In the genomic region with DNA sequence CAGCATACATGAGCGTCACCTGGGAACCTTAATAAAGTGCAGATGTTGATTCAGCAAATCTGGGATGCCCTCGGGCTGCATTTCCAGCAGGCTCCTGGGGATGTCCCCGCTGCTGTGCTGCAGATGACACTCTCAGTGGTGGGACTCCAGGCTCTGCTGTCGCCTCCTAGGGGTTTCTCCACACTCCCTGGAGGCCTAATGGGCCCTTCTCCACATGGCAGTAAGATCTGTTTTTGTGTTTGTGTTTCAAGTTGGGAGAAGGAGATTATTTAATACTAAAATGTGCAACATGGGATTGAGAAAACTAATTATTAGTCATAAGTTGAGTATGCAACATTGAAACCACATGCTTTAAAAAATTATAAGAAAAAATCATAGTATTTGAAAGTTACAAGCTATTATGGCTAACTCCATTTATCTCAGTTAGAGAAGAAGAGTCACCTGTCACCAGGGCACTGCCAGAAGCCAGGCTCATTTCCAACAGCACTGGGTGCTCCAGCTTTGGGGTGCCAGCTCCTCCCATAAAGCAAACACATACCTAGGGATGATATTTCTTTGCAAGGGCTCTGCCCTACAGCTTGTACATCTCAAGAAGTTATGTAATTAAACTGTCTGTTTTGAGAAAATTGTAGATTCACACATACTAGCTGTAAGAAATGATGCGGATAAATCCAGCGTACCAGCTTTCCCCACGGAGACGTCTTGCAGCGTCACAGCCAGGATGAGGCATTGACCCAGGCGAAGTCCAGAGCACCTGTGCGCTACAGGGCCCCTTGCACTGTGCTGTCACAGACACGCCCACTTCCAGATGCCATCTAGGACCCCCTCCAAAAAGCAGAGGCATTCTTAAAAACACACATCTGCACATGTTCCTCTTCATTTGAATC, we compare ENCODE assay signal across 3 cellular contexts.
TF ChIP-seq lines count a peak whose summit lies in the region.

No MANE protein-coding gene starts in this region.

TF ChIP-seq in A549, 52 proteins besides CTCF, POLR2A, EP300 and RAD21:
- TF ChIP-seq RARB (CRISPR knock-in tag; IDR thresholded peaks at IDR 0.05) (no peak), MAFK (IDR thresholded peaks at IDR 0.05; ENCODE audit: partially characterized antibody) (peak; percentile 74)

TF ChIP-seq in HEK293, 187 proteins besides CTCF, POLR2A, EP300 and RAD21:
- TF ChIP-seq ZIC2 (tag by site-specific recombination; IDR thresholded peaks at IDR 0.05) (0 out of 2 replicates have a peak, but pooled peaks have one; percentile 25), GLIS2 (tag by site-specific recombination; IDR thresholded peaks at IDR 0.05) (no peak), OVOL3 (tag by site-specific recombination; IDR thresholded peaks at IDR 0.05) (no peak), ZNF558 (tag by site-specific recombination; IDR thresholded peaks at IDR 0.05) (no peak), ZNF155 (tag by site-specific recombination; IDR thresholded peaks at IDR 0.05) (no peak), KLF8 (tag by site-specific recombination; IDR thresholded peaks at IDR 0.05) (no peak)
- TF ChIP-seq, protein P1, sequence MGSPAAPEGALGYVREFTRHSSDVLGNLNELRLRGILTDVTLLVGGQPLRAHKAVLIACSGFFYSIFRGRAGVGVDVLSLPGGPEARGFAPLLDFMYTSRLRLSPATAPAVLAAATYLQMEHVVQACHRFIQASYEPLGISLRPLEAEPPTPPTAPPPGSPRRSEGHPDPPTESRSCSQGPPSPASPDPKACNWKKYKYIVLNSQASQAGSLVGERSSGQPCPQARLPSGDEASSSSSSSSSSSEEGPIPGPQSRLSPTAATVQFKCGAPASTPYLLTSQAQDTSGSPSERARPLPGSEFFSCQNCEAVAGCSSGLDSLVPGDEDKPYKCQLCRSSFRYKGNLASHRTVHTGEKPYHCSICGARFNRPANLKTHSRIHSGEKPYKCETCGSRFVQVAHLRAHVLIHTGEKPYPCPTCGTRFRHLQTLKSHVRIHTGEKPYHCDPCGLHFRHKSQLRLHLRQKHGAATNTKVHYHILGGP (tag by site-specific recombination; IDR thresholded peaks at IDR 0.05) = no peak
- TF ChIP-seq, protein P2, sequence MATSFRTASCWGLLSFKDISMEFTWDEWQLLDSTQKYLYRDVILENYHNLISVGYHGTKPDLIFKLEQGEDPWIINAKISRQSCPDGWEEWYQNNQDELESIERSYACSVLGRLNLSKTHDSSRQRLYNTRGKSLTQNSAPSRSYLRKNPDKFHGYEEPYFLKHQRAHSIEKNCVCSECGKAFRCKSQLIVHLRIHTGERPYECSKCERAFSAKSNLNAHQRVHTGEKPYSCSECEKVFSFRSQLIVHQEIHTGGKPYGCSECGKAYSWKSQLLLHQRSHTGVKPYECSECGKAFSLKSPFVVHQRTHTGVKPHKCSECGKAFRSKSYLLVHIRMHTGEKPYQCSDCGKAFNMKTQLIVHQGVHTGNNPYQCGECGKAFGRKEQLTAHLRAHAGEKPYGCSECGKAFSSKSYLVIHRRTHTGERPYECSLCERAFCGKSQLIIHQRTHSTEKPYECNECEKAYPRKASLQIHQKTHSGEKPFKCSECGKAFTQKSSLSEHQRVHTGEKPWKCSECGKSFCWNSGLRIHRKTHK (tag by site-specific recombination; IDR thresholded peaks at IDR 0.05) = no peak
- TF ChIP-seq, protein P3, sequence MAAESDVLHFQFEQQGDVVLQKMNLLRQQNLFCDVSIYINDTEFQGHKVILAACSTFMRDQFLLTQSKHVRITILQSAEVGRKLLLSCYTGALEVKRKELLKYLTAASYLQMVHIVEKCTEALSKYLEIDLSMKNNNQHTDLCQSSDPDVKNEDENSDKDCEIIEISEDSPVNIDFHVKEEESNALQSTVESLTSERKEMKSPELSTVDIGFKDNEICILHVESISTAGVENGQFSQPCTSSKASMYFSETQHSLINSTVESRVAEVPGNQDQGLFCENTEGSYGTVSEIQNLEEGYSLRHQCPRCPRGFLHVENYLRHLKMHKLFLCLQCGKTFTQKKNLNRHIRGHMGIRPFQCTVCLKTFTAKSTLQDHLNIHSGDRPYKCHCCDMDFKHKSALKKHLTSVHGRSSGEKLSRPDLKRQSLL (tag by site-specific recombination; IDR thresholded peaks at IDR 0.05) = no peak

TF ChIP-seq in K562, 482 proteins besides CTCF, POLR2A, EP300 and RAD21:
- peak; percentile 19; the same call in 1 of the 2 replicates for TF ChIP-seq ZNF316 (IDR thresholded peaks at IDR 0.05)
- peak; percentile 21; the same call in 1 of the 2 replicates for TF ChIP-seq MAFG (tag; conservative IDR thresholded peaks at IDR 0.05)
- TF ChIP-seq ZNF143 (CRISPR knock-in tag; IDR thresholded peaks at IDR 0.05) = no peak
